ENCODE assay signal across 16 cellular contexts in the genomic region with DNA sequence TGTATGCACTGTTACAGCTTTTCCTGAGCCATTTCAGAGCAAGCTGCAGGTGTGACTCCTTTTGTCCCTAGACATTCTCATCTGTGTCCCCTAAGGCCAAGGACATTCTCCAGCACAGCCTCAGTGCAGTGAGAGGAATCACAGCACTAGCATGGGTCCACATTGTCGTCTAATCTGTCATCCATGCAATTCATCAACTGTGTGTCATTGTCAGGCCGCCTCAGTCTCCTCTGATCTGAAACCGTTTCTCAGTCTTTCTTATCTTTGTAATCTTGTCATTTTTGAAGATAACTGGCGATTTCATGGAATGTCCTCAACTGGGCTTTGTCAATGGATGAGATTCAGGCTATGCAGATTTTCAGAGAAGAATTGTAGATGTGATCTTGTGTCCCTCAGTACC. TPM values are rescaled to one million over a fixed set of nuclear protein-coding genes. Genes with fewer than 3 reads are reported as not detected.
"Had no signal": no experiment of that assay in that cellular context is flagged by ENCODE, and none has a peak within 500 bp of the region (broad histone marks: within the 10 kb centered on the region; RNA-seq: fewer than 3 reads in every experiment).

No MANE protein-coding gene starts in this region.

RNA-seq across cellular contexts. Expression of a gene that starts 24.8 kb away (rescaled TPM):
- total RNA-seq: activated CD4-positive, alpha-beta memory T cell treated with anti-CD3 and anti-CD28 coated beads, Interleukin-2, amount 10 ng/mL, durations not matched to agents 7 days and 5 days; activated CD4-positive, alpha-beta T cell treated with anti-CD3 and anti-CD28 coated beads for 36 hours; activated CD4-positive, alpha-beta T cell treated with anti-CD3 and anti-CD28 coated beads, Interleukin-2, amount 10 ng/mL, durations not matched to agents 7 days and 5 days; activated CD8-positive, alpha-beta memory T cell treated with anti-CD3 and anti-CD28 coated beads, Interleukin-2, amount 10 ng/mL, durations not matched to agents 7 days and 5 days; activated CD8-positive, alpha-beta T cell treated with anti-CD3 and anti-CD28 coated beads, Interleukin-2, amount 10 ng/mL, durations not matched to agents 7 days and 5 days; activated naive CD8-positive, alpha-beta T cell treated with anti-CD3 and anti-CD28 coated beads, Interleukin-2, amount 10 ng/mL, durations not matched to agents 7 days and 5 days; activated T-helper 2 cell treated with anti-CD3 and anti-CD28 coated beads, Interferon-gamma antibody, Interleukin-2, Interleukin-4, amounts not matched to agents 10 μg/mL and 5 μg/mL and 100 μg/mL, durations not matched to agents 14 hours and 24 hours and 36 hours; ascending aorta; cardiac septum; cerebellum; T-cell; T-helper 1 cell treated with Interleukin-12 subunit alpha and Interleukin-12 subunit beta and Interleukin-4 antibody, amounts not matched to agents 30 ng/mL and 1 ng/mL, for 36 hours; T-helper 17 cell; T-helper 2 cell treated with Interferon-gamma antibody and Interleukin-4, amounts not matched to agents 100 ng/mL and 5 ng/mL, for 36 hours; WTC11 had no signal
- polyA plus RNA-seq: adipose tissue had no signal

RNA-seq across cellular contexts. Expression of a gene that starts 58.3 kb away (rescaled TPM):
- total RNA-seq: activated CD4-positive, alpha-beta memory T cell treated with anti-CD3 and anti-CD28 coated beads, Interleukin-2, amount 10 ng/mL, durations not matched to agents 7 days and 5 days; activated CD4-positive, alpha-beta T cell treated with anti-CD3 and anti-CD28 coated beads for 36 hours; activated CD4-positive, alpha-beta T cell treated with anti-CD3 and anti-CD28 coated beads, Interleukin-2, amount 10 ng/mL, durations not matched to agents 7 days and 5 days; activated CD8-positive, alpha-beta memory T cell treated with anti-CD3 and anti-CD28 coated beads, Interleukin-2, amount 10 ng/mL, durations not matched to agents 7 days and 5 days; activated CD8-positive, alpha-beta T cell treated with anti-CD3 and anti-CD28 coated beads, Interleukin-2, amount 10 ng/mL, durations not matched to agents 7 days and 5 days; activated naive CD8-positive, alpha-beta T cell treated with anti-CD3 and anti-CD28 coated beads, Interleukin-2, amount 10 ng/mL, durations not matched to agents 7 days and 5 days; activated T-helper 2 cell treated with anti-CD3 and anti-CD28 coated beads, Interferon-gamma antibody, Interleukin-2, Interleukin-4, amounts not matched to agents 10 μg/mL and 5 μg/mL and 100 μg/mL, durations not matched to agents 14 hours and 24 hours and 36 hours; ascending aorta; cardiac septum; cerebellum; T-cell; T-helper 1 cell treated with Interleukin-12 subunit alpha and Interleukin-12 subunit beta and Interleukin-4 antibody, amounts not matched to agents 30 ng/mL and 1 ng/mL, for 36 hours; T-helper 17 cell; T-helper 2 cell treated with Interferon-gamma antibody and Interleukin-4, amounts not matched to agents 100 ng/mL and 5 ng/mL, for 36 hours; WTC11 had no signal
- polyA plus RNA-seq: adipose tissue had no signal
